14 cellular contexts compared by ENCODE assay signal in genomic region chr1:37940299-37940947, GRCh38. TPM values are rescaled to one million over a fixed set of nuclear protein-coding genes. Genes with fewer than 3 reads are reported as not detected.
DNase-seq lines count a peak whose midpoint lies in the region; ATAC-seq and TF ChIP-seq lines count a peak whose summit lies in the region.
"Had no signal": no experiment of that assay in that cellular context is flagged by ENCODE, and none has a peak within 500 bp of the region (broad histone marks: within the 10 kb centered on the region; RNA-seq: fewer than 3 reads in every experiment).

No MANE protein-coding gene starts in this region.

- ATAC-seq in lower lobe of right lung: peak; percentile 80 to 81
- ATAC-seq in activated CD8-positive, alpha-beta memory T cell treated with anti-CD3 and anti-CD28 coated beads, Interleukin-2, amount 10 ng/mL, durations not matched to agents 7 days and 5 days: no peak
- ATAC-seq: activated T-cell treated with anti-CD3 and anti-CD28 coated beads, Interleukin-2, amount 50 U/mL, for 4 hours; stimulated activated naive B cell treated with anti-CD40 and anti-IgM and Interleukin-4, amounts not matched to agents 10 μg/mL and 1 μg/mL and 100 μg/mL, for 72 hours had no signal

- H3K36me3 ChIP-seq in lower lobe of right lung: peaks cover 83% of the 10 kb centered on the region
- no peaks in the 10 kb centered on the region for H3K36me3 ChIP-seq in endodermal cell (ENCODE audit: control insufficient read depth, insufficient read depth, low read length)

- H3K27me3 ChIP-seq in lower lobe of right lung (ENCODE audit: low read depth): no peaks in the 10 kb centered on the region
- H3K27me3 ChIP-seq in endodermal cell (ENCODE audit: control insufficient read depth, insufficient read depth, low read length, poor library complexity, severe bottlenecking): no peaks in the 10 kb centered on the region
- H3K27me3 ChIP-seq: adrenal gland, dorsolateral prefrontal cortex had no signal

- intact Hi-C loops in lower lobe of right lung (cut with DNase I): no loop called here

- WGBS in endodermal cell (ENCODE audit: insufficient coverage in 1 of 2, insufficient read length in 1 of 2), 2 experiments: 82 to 92% methylated on average over 2 to 5 of the region's 5 CpGs

- peak; percentile 86 for DNase-seq in DMS 273 (lab: John Stamatoyannopoulos, UW; ENCODE audit: unreplicated experiment)
- DNase-seq in NCI-H146 treated with DMSO at 0.1 percent for 48 hours (lab: John Stamatoyannopoulos, UW; ENCODE audit: unreplicated experiment): peak; percentile 6
- DNase-seq in SHP77 (lab: John Stamatoyannopoulos, UW): peak; percentile 41 to 52
- DNase-seq in lower lobe of right lung: peak; percentile 49
- DNase-seq in ureter (ENCODE audit: low spot score): no peak
- DNase-seq in endodermal cell: no peak
- no peak for DNase-seq in activated CD4-positive, alpha-beta T cell treated with anti-CD3 and anti-CD28 coated beads for 4 hours
- no peak for DNase-seq in activated CD8-positive, alpha-beta memory T cell treated with anti-CD3 and anti-CD28 coated beads, Interleukin-2, amount 10 ng/mL, durations not matched to agents 7 days and 5 days
- DNase-seq: activated CD4-positive, CD25-positive, alpha-beta regulatory T cell treated with anti-CD3 and anti-CD28 coated beads, Interleukin-2, amount 50 U/mL, for 72 hours; activated T-cell treated with anti-CD3 and anti-CD28 coated beads, Interleukin-2, amount 50 U/mL, for 4 hours; adrenal gland; stimulated activated CD4-positive, alpha-beta T cell treated with anti-CD3 and anti-CD28 coated beads, Interleukin-2, amount 100 ng/mL, for 48 hours; stimulated activated naive B cell treated with anti-CD40 and anti-IgM and Interleukin-4, amounts not matched to agents 10 μg/mL and 1 μg/mL and 100 μg/mL, for 72 hours had no signal

- CTCF ChIA-PET in activated CD8-positive, alpha-beta memory T cell treated with anti-CD3 and anti-CD28 coated beads, Interleukin-2, amount 10 ng/mL, durations not matched to agents 7 days and 5 days (lab: Charles Lee): no interaction called here

- no peak overlapping the region for H3K4me3 ChIP-seq in lower lobe of right lung
- H3K4me3 ChIP-seq in endodermal cell (ENCODE audit: low read length): no peak overlapping the region
- H3K4me3 ChIP-seq: adrenal gland, dorsolateral prefrontal cortex had no signal

- H3K9me3 ChIP-seq in lower lobe of right lung: no peaks in the 10 kb centered on the region
- no peaks in the 10 kb centered on the region for H3K9me3 ChIP-seq in endodermal cell (ENCODE audit: control insufficient read depth, low read length)
- H3K9me3 ChIP-seq: adrenal gland had no signal

- H3K36me3 Mint-ChIP-seq in endodermal cell (ENCODE audit: low read depth): peaks cover 2% of the 10 kb centered on the region
- peaks cover 18% of the 10 kb centered on the region for H3K36me3 Mint-ChIP-seq in activated CD8-positive, alpha-beta memory T cell treated with anti-CD3 and anti-CD28 coated beads, Interleukin-2, amount 10 ng/mL, durations not matched to agents 7 days and 5 days

- no peak overlapping the region for H3K4me3 Mint-ChIP-seq in endodermal cell
- H3K4me3 Mint-ChIP-seq in activated CD8-positive, alpha-beta memory T cell treated with anti-CD3 and anti-CD28 coated beads, Interleukin-2, amount 10 ng/mL, durations not matched to agents 7 days and 5 days: no peak overlapping the region
- H3K4me3 Mint-ChIP-seq: activated T-cell treated with anti-CD3 and anti-CD28 coated beads, Interleukin-2, amount 50 U/mL, for 4 hours; stimulated activated naive B cell treated with anti-CD40 and anti-IgM and Interleukin-4, amounts not matched to agents 10 μg/mL and 1 μg/mL and 100 μg/mL, for 72 hours had no signal

- H3K4me1 ChIP-seq in lower lobe of right lung (peaks cover 16% of the 10 kb centered on the region), endodermal cell (ENCODE audit: control insufficient read depth, insufficient read depth, low read length) (no peaks in the 10 kb centered on the region)

- H3K4me1 Mint-ChIP-seq in endodermal cell: peaks cover 8% of the 10 kb centered on the region
- H3K4me1 Mint-ChIP-seq in activated CD8-positive, alpha-beta memory T cell treated with anti-CD3 and anti-CD28 coated beads, Interleukin-2, amount 10 ng/mL, durations not matched to agents 7 days and 5 days: peaks cover 3% of the 10 kb centered on the region

- H3K27me3 Mint-ChIP-seq in endodermal cell (ENCODE audit: insufficient read depth): no peaks in the 10 kb centered on the region
- no peaks in the 10 kb centered on the region for H3K27me3 Mint-ChIP-seq in activated CD8-positive, alpha-beta memory T cell treated with anti-CD3 and anti-CD28 coated beads, Interleukin-2, amount 10 ng/mL, durations not matched to agents 7 days and 5 days
- H3K27me3 Mint-ChIP-seq: stimulated activated naive B cell treated with anti-CD40 and anti-IgM and Interleukin-4, amounts not matched to agents 10 μg/mL and 1 μg/mL and 100 μg/mL, for 72 hours had no signal

- no peak overlapping the region for H3K27ac Mint-ChIP-seq in endodermal cell
- H3K27ac Mint-ChIP-seq in activated CD8-positive, alpha-beta memory T cell treated with anti-CD3 and anti-CD28 coated beads, Interleukin-2, amount 10 ng/mL, durations not matched to agents 7 days and 5 days: no peak overlapping the region

- no peak overlapping the region for H3K27ac ChIP-seq in lower lobe of right lung
- no peak overlapping the region for H3K27ac ChIP-seq in endodermal cell (ENCODE audit: low read depth, low read length)
- H3K27ac ChIP-seq: adrenal gland had no signal

- no peaks in the 10 kb centered on the region for H3K9me3 Mint-ChIP-seq in endodermal cell
- no peaks in the 10 kb centered on the region for H3K9me3 Mint-ChIP-seq in activated CD8-positive, alpha-beta memory T cell treated with anti-CD3 and anti-CD28 coated beads, Interleukin-2, amount 10 ng/mL, durations not matched to agents 7 days and 5 days (ENCODE audit: low read depth)
- H3K9me3 Mint-ChIP-seq: activated T-cell treated with anti-CD3 and anti-CD28 coated beads, Interleukin-2, amount 50 U/mL, for 4 hours; stimulated activated naive B cell treated with anti-CD40 and anti-IgM and Interleukin-4, amounts not matched to agents 10 μg/mL and 1 μg/mL and 100 μg/mL, for 72 hours had no signal

- no peak overlapping the region for H3K9ac ChIP-seq in endodermal cell (ENCODE audit: extremely low read depth, low read length, poor library complexity, severe bottlenecking)

- no peak for TF ChIP-seq CTCF in lower lobe of right lung (IDR thresholded peaks at IDR 0.05)
- TF ChIP-seq CTCF in endodermal cell (conservative IDR thresholded peaks at IDR 0.05): no peak

RNA-seq across cellular contexts. Expression of gene INPP5B, which starts 6.4 kb away (rescaled TPM):
- 42.5 TPM for total RNA-seq in lower lobe of right lung
- 38.1 TPM for total RNA-seq in ureter
- total RNA-seq in endodermal cell: 10 to 100 TPM; 19.9 to 21.4 TPM
- 15.5 TPM for polyA plus RNA-seq in endodermal cell (2013, experiment 1 of 2)
- 14.5 TPM for polyA plus RNA-seq in endodermal cell (2013, experiment 2 of 2)
- 10 to 100 TPM; 37.6 to 39.9 TPM for total RNA-seq in activated CD8-positive, alpha-beta memory T cell treated with anti-CD3 and anti-CD28 coated beads, Interleukin-2, amount 10 ng/mL, durations not matched to agents 7 days and 5 days

RNA-seq across cellular contexts. Expression of gene SF3A3, which starts 49.4 kb away (rescaled TPM):
- 41.8 TPM for total RNA-seq in lower lobe of right lung
- 44.0 TPM for total RNA-seq in ureter
- total RNA-seq in endodermal cell: 10 to 100 TPM; 89.3 to 97.0 TPM
- 86.4 TPM for polyA plus RNA-seq in endodermal cell (2013, experiment 1 of 2)
- 84.4 TPM for polyA plus RNA-seq in endodermal cell (2013, experiment 2 of 2)
- total RNA-seq in activated CD8-positive, alpha-beta memory T cell treated with anti-CD3 and anti-CD28 coated beads, Interleukin-2, amount 10 ng/mL, durations not matched to agents 7 days and 5 days: 100 to 1,000 TPM in 1 of 2 experiments, 10 to 100 TPM in 1; 70.1 to 104 TPM

Comparison
In these comparisons a context has a peak if more than half of its experiments do, and no peak if none do; other contexts are left out.
1. DNase-seq: peak in DMS 273 (single experiment), NCI-H146 treated with DMSO at 0.1 percent for 48 hours (single experiment), SHP77 (2 of 2) and lower lobe of right lung (single experiment); none in ureter (single experiment), endodermal cell (single experiment), activated CD4-positive, alpha-beta T cell treated with anti-CD3 and anti-CD28 coated beads for 4 hours (0 of 2) and activated CD8-positive, alpha-beta memory T cell treated with anti-CD3 and anti-CD28 coated beads, Interleukin-2, amount 10 ng/mL, durations not matched to agents 7 days and 5 days (single experiment).